19 cellular contexts compared by ENCODE assay signal in the genomic region with DNA sequence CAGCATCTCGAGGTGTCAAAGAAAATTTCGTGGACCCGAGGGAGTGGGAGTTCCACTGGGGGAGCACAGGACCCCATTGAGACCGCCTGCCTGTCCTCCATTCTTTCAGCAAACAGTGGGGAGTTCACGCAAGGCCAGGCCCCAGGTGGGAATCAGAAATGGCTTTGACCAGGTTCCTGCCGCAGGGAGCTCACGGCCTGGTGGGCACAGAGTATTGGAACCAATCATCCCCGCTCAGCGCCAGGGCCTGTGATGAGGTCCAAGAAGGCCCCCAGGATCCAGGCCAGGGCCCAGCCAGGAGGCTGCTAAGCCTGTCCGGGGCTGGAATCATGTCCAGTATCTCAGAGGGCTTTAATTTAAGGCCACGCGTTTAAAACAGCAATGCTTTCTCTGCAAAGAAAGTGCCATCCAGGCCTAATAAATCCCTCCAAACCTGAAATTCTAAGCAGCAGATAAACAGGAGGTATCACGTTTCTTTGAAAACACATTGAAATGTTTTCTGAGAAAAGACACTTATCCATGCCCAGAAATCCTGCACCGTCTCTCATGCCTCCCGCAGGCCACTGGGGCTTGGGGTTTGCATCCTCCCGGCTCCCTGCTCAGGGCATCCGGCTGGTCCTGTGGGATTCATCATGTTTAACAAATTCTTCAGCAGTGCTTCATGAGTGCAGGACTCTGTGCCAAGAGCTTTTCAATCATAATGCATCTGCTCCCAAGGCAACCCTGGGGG.
A peak's percentile ranks its signal among the peaks of the same experiment; 100 is the strongest.
DNase-seq lines count a peak whose midpoint lies in the region; ATAC-seq and TF ChIP-seq lines count a peak whose summit lies in the region.
"Had no signal": no experiment of that assay in that cellular context is flagged by ENCODE, and none has a peak within 500 bp of the region (broad histone marks: within the 10 kb centered on the region; RNA-seq: fewer than 3 reads in every experiment).

No MANE protein-coding gene starts in this region.

- no peak overlapping the region for H3K27ac Mint-ChIP-seq in natural killer cell treated with Interleukin-12 subunit alpha and Interleukin-12 subunit beta and Interleukin-15 and Interleukin-18, amount 100 ng/mL, for 72 hours
- no peak overlapping the region for H3K27ac Mint-ChIP-seq in natural killer cell
- H3K27ac Mint-ChIP-seq: activated CD4-positive, alpha-beta memory T cell treated with anti-CD3 and anti-CD28 coated beads for 36 hours; T-helper 2 cell treated with Interferon-gamma antibody and Interleukin-4, amounts not matched to agents 5 μg/mL and 100 μg/mL, for 36 hours; WTC11 had no signal

- H3K4me3 Mint-ChIP-seq in natural killer cell treated with Interleukin-12 subunit alpha and Interleukin-12 subunit beta and Interleukin-15 and Interleukin-18, amount 100 ng/mL, for 72 hours: no peak overlapping the region
- H3K4me3 Mint-ChIP-seq in natural killer cell: no peak overlapping the region
- H3K4me3 Mint-ChIP-seq: activated CD4-positive, alpha-beta memory T cell treated with anti-CD3 and anti-CD28 coated beads for 36 hours; T-helper 2 cell treated with Interferon-gamma antibody and Interleukin-4, amounts not matched to agents 5 μg/mL and 100 μg/mL, for 36 hours; WTC11 had no signal

- no peaks in the 10 kb centered on the region; the same call in 1 of the 2 replicates for H3K27me3 ChIP-seq in H7 (ENCODE audit: control insufficient read depth, insufficient read depth, low read length)

- intact Hi-C loops in natural killer cell (cut with micrococcal nuclease): no loop called here

- H3K36me3 ChIP-seq in H7 (replicated peaks; ENCODE audit: control insufficient read depth, insufficient read depth, low read length): no peaks in the 10 kb centered on the region
- H3K36me3 ChIP-seq: left ventricle myocardium inferior had no signal

- no peaks in the 10 kb centered on the region for H3K9me3 Mint-ChIP-seq in natural killer cell treated with Interleukin-12 subunit alpha and Interleukin-12 subunit beta and Interleukin-15 and Interleukin-18, amount 100 ng/mL, for 72 hours
- no peaks in the 10 kb centered on the region for H3K9me3 Mint-ChIP-seq in natural killer cell
- H3K9me3 Mint-ChIP-seq: activated CD4-positive, alpha-beta memory T cell treated with anti-CD3 and anti-CD28 coated beads for 36 hours; T-helper 2 cell treated with Interferon-gamma antibody and Interleukin-4, amounts not matched to agents 5 μg/mL and 100 μg/mL, for 36 hours; WTC11 had no signal

- H3K27me3 Mint-ChIP-seq in natural killer cell treated with Interleukin-12 subunit alpha and Interleukin-12 subunit beta and Interleukin-15 and Interleukin-18, amount 100 ng/mL, for 72 hours: no peaks in the 10 kb centered on the region
- H3K27me3 Mint-ChIP-seq in natural killer cell (ENCODE audit: low read depth in 2 of 2): no peaks in the 10 kb centered on the region
- H3K27me3 Mint-ChIP-seq: activated CD4-positive, alpha-beta memory T cell treated with anti-CD3 and anti-CD28 coated beads for 36 hours had no signal

- no peak for TF ChIP-seq CTCF in natural killer cell (IDR thresholded peaks at IDR 0.05)

- H3K4me1 Mint-ChIP-seq in natural killer cell treated with Interleukin-12 subunit alpha and Interleukin-12 subunit beta and Interleukin-15 and Interleukin-18, amount 100 ng/mL, for 72 hours (ENCODE audit: low read depth in 2 of 2): peaks cover 0 to 6% of the 10 kb centered on the region in 2 donors
- no peaks in the 10 kb centered on the region for H3K4me1 Mint-ChIP-seq in natural killer cell
- H3K4me1 Mint-ChIP-seq: WTC11 had no signal

- DNase-seq in natural killer cell treated with Interleukin-12 subunit alpha and Interleukin-12 subunit beta and Interleukin-15 and Interleukin-18, amount 100 ng/mL, for 72 hours (ENCODE audit: low spot score): peak; percentile 8
- DNase-seq in natural killer cell: no peak
- peak; percentile 89 for DNase-seq in brain pericyte (ENCODE audit: low read depth, low spot score)
- DNase-seq in mesenteric fat pad (ENCODE audit: low spot score): peak; percentile 77
- no peak for DNase-seq in H7
- DNase-seq in T-helper 9 cell: no peak
- DNase-seq: activated CD4-positive, alpha-beta memory T cell treated with anti-CD3 and anti-CD28 coated beads for 36 hours; activated naive CD4-positive, alpha-beta T cell treated with Interleukin-2 at 50 U/mL for 16 hours; activated T-cell treated with anti-CD3 and anti-CD28 coated beads, Interleukin-2, amount 50 U/mL, for 1 hour; GDM1; glutamatergic neuron; left ventricle myocardium inferior; NCI-H187 treated with DMSO at 0.1 percent for 48 hours; NK-92 treated with Interleukin-12 subunit alpha and Interleukin-12 subunit beta, amount 100 ng/mL, for 24 hours; stimulated activated CD8-positive, alpha-beta memory T cell treated with anti-CD3 and anti-CD28 coated beads, Interleukin-4, amount 100 ng/mL, for 48 hours had no signal

- H3K4me3 ChIP-seq in H7 (ENCODE audit: insufficient read depth, low read depth, low read length): no peak overlapping the region
- H3K4me3 ChIP-seq: left ventricle myocardium inferior had no signal

- H3K36me3 Mint-ChIP-seq in natural killer cell treated with Interleukin-12 subunit alpha and Interleukin-12 subunit beta and Interleukin-15 and Interleukin-18, amount 100 ng/mL, for 72 hours: no peaks in the 10 kb centered on the region
- no peaks in the 10 kb centered on the region for H3K36me3 Mint-ChIP-seq in natural killer cell
- H3K36me3 Mint-ChIP-seq: activated CD4-positive, alpha-beta memory T cell treated with anti-CD3 and anti-CD28 coated beads for 36 hours; WTC11 had no signal

- no peak for ATAC-seq in natural killer cell treated with Interleukin-12 subunit alpha and Interleukin-12 subunit beta and Interleukin-15 and Interleukin-18, amount 100 ng/mL, for 72 hours
- ATAC-seq in natural killer cell (no peak), HG03045 (IDR thresholded peaks at IDR 0.05; ENCODE audit: unreplicated experiment) (no peak), GM18858 (IDR thresholded peaks at IDR 0.05; ENCODE audit: unreplicated experiment) (no peak)
- ATAC-seq: WTC11 had no signal

Comparison
In these comparisons a context has a peak if more than half of its experiments do, and no peak if none do; other contexts are left out.
1. DNase-seq: peak in natural killer cell treated with Interleukin-12 subunit alpha and Interleukin-12 subunit beta and Interleukin-15 and Interleukin-18, amount 100 ng/mL, for 72 hours (single experiment), brain pericyte (single experiment) and mesenteric fat pad (single experiment); none in natural killer cell (single experiment), H7 (single experiment) and T-helper 9 cell (single experiment).